In the genomic region with DNA sequence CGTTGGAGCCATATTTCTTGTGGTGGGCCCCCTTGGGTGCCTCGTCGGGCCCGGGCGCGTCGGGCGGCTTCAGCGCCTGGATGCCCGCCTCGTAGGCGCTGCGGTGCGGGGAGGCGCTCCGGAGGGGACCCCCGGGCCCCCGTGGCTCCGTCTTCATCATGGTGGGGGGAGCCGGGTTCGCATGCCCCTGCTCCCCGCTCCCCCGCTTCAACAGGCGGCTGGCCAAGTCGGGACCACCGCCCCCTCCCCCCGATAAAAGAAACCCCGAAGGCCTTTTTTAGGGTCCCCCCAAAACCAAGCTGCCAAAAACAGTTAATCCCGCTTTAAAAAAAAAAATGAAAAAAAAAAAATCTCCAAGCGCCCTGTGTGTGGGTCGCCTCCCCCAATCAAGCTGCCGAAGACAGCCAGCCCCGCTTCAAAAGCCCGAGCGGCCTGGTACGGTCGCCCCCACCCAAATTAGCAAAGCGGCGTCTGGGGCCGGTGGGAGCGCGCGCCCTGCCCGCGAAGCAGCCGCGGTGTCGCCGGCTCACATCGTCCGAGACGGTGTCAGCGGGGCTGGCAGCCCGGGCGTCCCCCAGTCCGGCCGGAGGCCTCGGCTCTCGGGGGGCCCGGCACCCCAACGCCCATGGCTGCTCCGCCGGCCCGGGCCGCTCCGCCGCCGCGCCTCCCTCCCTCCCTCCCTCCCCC, we compare ENCODE assay signal across 8 cellular contexts. TPM values are rescaled to one million over a fixed set of nuclear protein-coding genes. Genes with fewer than 3 reads are reported as not detected.
DNase-seq lines count a peak whose midpoint lies in the region; ATAC-seq and TF ChIP-seq lines count a peak whose summit lies in the region.

A gene with protein sequence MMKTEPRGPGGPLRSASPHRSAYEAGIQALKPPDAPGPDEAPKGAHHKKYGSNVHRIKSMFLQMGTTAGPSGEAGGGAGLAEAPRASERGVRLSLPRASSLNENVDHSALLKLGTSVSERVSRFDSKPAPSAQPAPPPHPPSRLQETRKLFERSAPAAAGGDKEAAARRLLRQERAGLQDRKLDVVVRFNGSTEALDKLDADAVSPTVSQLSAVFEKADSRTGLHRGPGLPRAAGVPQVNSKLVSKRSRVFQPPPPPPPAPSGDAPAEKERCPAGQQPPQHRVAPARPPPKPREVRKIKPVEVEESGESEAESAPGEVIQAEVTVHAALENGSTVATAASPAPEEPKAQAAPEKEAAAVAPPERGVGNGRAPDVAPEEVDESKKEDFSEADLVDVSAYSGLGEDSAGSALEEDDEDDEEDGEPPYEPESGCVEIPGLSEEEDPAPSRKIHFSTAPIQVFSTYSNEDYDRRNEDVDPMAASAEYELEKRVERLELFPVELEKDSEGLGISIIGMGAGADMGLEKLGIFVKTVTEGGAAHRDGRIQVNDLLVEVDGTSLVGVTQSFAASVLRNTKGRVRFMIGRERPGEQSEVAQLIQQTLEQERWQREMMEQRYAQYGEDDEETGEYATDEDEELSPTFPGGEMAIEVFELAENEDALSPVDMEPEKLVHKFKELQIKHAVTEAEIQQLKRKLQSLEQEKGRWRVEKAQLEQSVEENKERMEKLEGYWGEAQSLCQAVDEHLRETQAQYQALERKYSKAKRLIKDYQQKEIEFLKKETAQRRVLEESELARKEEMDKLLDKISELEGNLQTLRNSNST (minus strand): TSS at position 324 of the 687 bp plus-strand sequence. CDS start 164 bp downstream, at position 160.

- peak; percentile 4 for ATAC-seq in HG03354 (IDR thresholded peaks at IDR 0.05; ENCODE audit: poor library complexity, severe bottlenecking, unreplicated experiment)
- no peak for ATAC-seq in left lobe of liver
- no peak for ATAC-seq in HG02759 (IDR thresholded peaks at IDR 0.05; ENCODE audit: unreplicated experiment)

- H3K4me3 ChIP-seq in brain microvascular endothelial cell (ENCODE audit: low read depth, low read length) (peak within 1 kb of the TSS; percentile 81), stomach smooth muscle (ENCODE audit: low read length in 2 of 2) (peak within 1 kb of the TSS; percentile 67 to 79)

- no peaks in the 10 kb centered on the region for H3K9me3 ChIP-seq in stomach smooth muscle (ENCODE audit: control insufficient read depth in 2 of 2, low read length in 2 of 2)

- TF ChIP-seq CTCF in 22Rv1 (IDR thresholded peaks at IDR 0.05) (no peak), brain microvascular endothelial cell (IDR thresholded peaks at IDR 0.05; ENCODE audit: low read depth, low read length, missing control alignments) (no peak)

- DNase-seq in brain microvascular endothelial cell (no peak), left lobe of liver (ENCODE audit: low spot score) (no peak), SKM-1 treated with dmso at 0.1 percent for 144 hours (lab: John Stamatoyannopoulos, UW; ENCODE audit: unreplicated experiment) (no peak), epidermal melanocyte (ENCODE audit: insufficient read length, low spot score) (no peak)

- H3K4me1 ChIP-seq in stomach smooth muscle (ENCODE audit: control insufficient read depth, insufficient read depth, low read length): peaks cover 78% of the 10 kb centered on the region

- H3K27ac ChIP-seq in 22Rv1 (peak within 1 kb of the TSS; percentile 89), brain microvascular endothelial cell (peak within 1 kb of the TSS; percentile 63), stomach smooth muscle (ENCODE audit: low read length) (peak within 1 kb of the TSS; percentile 82)

- peak within 1 kb of the TSS; percentile 64 to 68 for H3K9ac ChIP-seq in stomach smooth muscle (ENCODE audit: low read length in 2 of 2)

- H3K27me3 ChIP-seq in brain microvascular endothelial cell (replicated peaks) (no peaks in the 10 kb centered on the region), stomach smooth muscle (ENCODE audit: control insufficient read depth in 1 of 2, insufficient read depth in 2 of 2, low read length in 2 of 2) (no peaks in the 10 kb centered on the region)

- H3K36me3 ChIP-seq in brain microvascular endothelial cell (replicated peaks): peaks cover 2% of the 10 kb centered on the region
- H3K36me3 ChIP-seq in stomach smooth muscle (ENCODE audit: control insufficient read depth in 2 of 2, insufficient read depth in 2 of 2, low read length in 2 of 2): no peaks in the 10 kb centered on the region

- in situ Hi-C loops in brain microvascular endothelial cell (cut with HindIII; ENCODE audit: low pct_ligation_motif_present, low sequenced_read_pairs): no loop called here

RNA-seq across cellular contexts. Expression of the gene that starts here (rescaled TPM):
- 18.1 TPM for total RNA-seq in left lobe of liver
